Comparison of ENCODE assay signal across 2 cellular contexts in genomic region chr9:125425176-125425897, GRCh38.
TF ChIP-seq lines count a peak whose summit lies in the region.

No MANE protein-coding gene starts in this region.

TF ChIP-seq in IMR-90, 13 proteins besides CTCF, POLR2A, EP300 and RAD21:
- TF ChIP-seq MXI1 (IDR thresholded peaks at IDR 0.05; ENCODE audit: borderline replicate concordance, low read depth, low read length) (no peak), SMC3 (IDR thresholded peaks at IDR 0.05; ENCODE audit: low read depth, low read length) (no peak)

TF ChIP-seq in endothelial cell of umbilical vein, 7 proteins besides CTCF, POLR2A, EP300 and RAD21:
- no peak for TF ChIP-seq MYC (IDR thresholded peaks at IDR 0.05; ENCODE audit: low read depth, low read length)
